In genomic region chr22:20495861-20496681, GRCh38 we compare ENCODE assay signal across 8 cellular contexts. TPM values are rescaled to one million over a fixed set of nuclear protein-coding genes. Genes with fewer than 3 reads are reported as not detected.
DNase-seq lines count a peak whose midpoint lies in the region; ATAC-seq and TF ChIP-seq lines count a peak whose summit lies in the region.

No MANE protein-coding gene starts in this region.

- no peaks in the 10 kb centered on the region for H3K9me2 ChIP-seq in hepatocyte (replicated peaks; ENCODE audit: insufficient read depth)

- H3K27ac ChIP-seq in hepatocyte, result peak overlapping the region; percentile 98
- H3K27ac ChIP-seq in aorta (ENCODE audit: low read depth in 1 of 2, low read length in 2 of 2), result peak overlapping the region; percentile 39 to 90

- DNase-seq in NCI-H187 (lab: John Stamatoyannopoulos, UW) (peak; percentile 73 to 85), T-helper 9 cell (peak; percentile 88), astrocyte of the cerebellum (ENCODE audit: low read depth) (peak; percentile 68), hepatocyte (ENCODE audit: low spot score) (peak; percentile 98), renal cortical epithelial cell (ENCODE audit: low read depth) (peak; percentile 66), aorta (peak; percentile 95 to 97)

- peaks cover 57% of the 10 kb centered on the region for H3K79me2 ChIP-seq in hepatocyte

- TF ChIP-seq CTCF in astrocyte of the cerebellum (IDR thresholded peaks at IDR 0.05; ENCODE audit: low read depth, low read length, missing control alignments) (peak; percentile 89), hepatocyte (IDR thresholded peaks at IDR 0.05; ENCODE audit: poor library complexity) (peak; percentile 88)

- H3K27me3 ChIP-seq in hepatocyte (no peaks in the 10 kb centered on the region), aorta (ENCODE audit: control insufficient read depth in 1 of 2, insufficient read depth in 2 of 2, low read length in 1 of 2) (no peaks in the 10 kb centered on the region)

- H3K4me2 ChIP-seq in hepatocyte, result peak overlapping the region; percentile 100

- H3K4me1 ChIP-seq in hepatocyte (ENCODE audit: insufficient read depth), result peaks cover 11% of the 10 kb centered on the region
- no peaks in the 10 kb centered on the region for H3K4me1 ChIP-seq in aorta (ENCODE audit: control insufficient read depth in 1 of 2, insufficient read depth in 2 of 2, low read length in 2 of 2)

- WGBS in hepatocyte (ENCODE audit: low lambda C conversion rate, missing lambda C conversion rate), result 0% methylated on average over 22 of the region's 54 CpGs
- WGBS in aorta, 2 donors, result 1% methylated on average over 49 to 54 of the region's 54 CpGs

- peak overlapping the region; percentile 60 for H2AFZ ChIP-seq in hepatocyte

- ATAC-seq in GM18498 (IDR thresholded peaks at IDR 0.05; ENCODE audit: unreplicated experiment), result peak; percentile 88
- peak; percentile 75 for ATAC-seq in HG02870 (IDR thresholded peaks at IDR 0.05; ENCODE audit: unreplicated experiment)
- ATAC-seq in aorta (ENCODE audit: low FRiP score), result peak; percentile 98

- H3K36me3 ChIP-seq in hepatocyte (replicated peaks; ENCODE audit: insufficient read depth, low read depth) (no peaks in the 10 kb centered on the region), aorta (ENCODE audit: control insufficient read depth in 1 of 2, insufficient read depth in 2 of 2, low read length in 1 of 2) (no peaks in the 10 kb centered on the region)

- intact Hi-C loops in aorta (cut with DNase I), result loop anchor here (1.0 to 2.0 kb wide), 2 partner anchors 77 to 78 kb away; no protein-coding TSS in a partner anchor

- H3K9me3 ChIP-seq in hepatocyte (ENCODE audit: low read depth) (no peaks in the 10 kb centered on the region), aorta (ENCODE audit: control insufficient read depth, low read length) (no peaks in the 10 kb centered on the region)

- in situ Hi-C loops in astrocyte of the cerebellum (cut with HindIII; ENCODE audit: low sequenced_read_pairs), result no loop called here

- H3K4me3 ChIP-seq in astrocyte of the cerebellum (ENCODE audit: low read depth, low read length), result peak overlapping the region; percentile 68
- peak overlapping the region; percentile 57 for H3K4me3 ChIP-seq in hepatocyte
- H3K4me3 ChIP-seq in aorta (ENCODE audit: low read length in 2 of 2), result peak overlapping the region; percentile 61 to 67

- peaks cover 9% of the 10 kb centered on the region for H4K20me1 ChIP-seq in hepatocyte (ENCODE audit: insufficient read depth, poor library complexity, severe bottlenecking)

RNA-seq across cellular contexts. Expression of gene KLHL22, which starts 0.5 kb away (rescaled TPM):
- total RNA-seq in hepatocyte (32.5 and 38.0 TPM in 2 replicates), renal cortical epithelial cell (18.9 and 25.5 TPM in 2 replicates), aorta (10 to 100 TPM; 19.1 to 29.9 TPM)
- polyA plus RNA-seq in hepatocyte (20.5 and 23.6 TPM in 2 replicates), aorta (10 to 100 TPM in 1 of 2 donors, 1 to 10 TPM in 1; 5.3 to 21.7 TPM)

RNA-seq across cellular contexts. Expression of gene MED15, which starts 11.3 kb away (rescaled TPM):
- 19.7 and 31.5 TPM in 2 replicates for total RNA-seq in hepatocyte
- polyA plus RNA-seq in hepatocyte, result 53.1 and 53.2 TPM in 2 replicates
- 41.5 and 69.2 TPM in 2 replicates for total RNA-seq in renal cortical epithelial cell
- total RNA-seq in aorta, result 100 to 1,000 TPM in 1 of 2 donors, 10 to 100 TPM in 1; 93.7 to 119 TPM
- 100 to 1,000 TPM in 1 of 2 donors, 10 to 100 TPM in 1; 23.5 to 100 TPM for polyA plus RNA-seq in aorta

RNA-seq across cellular contexts. Expression of gene SCARF2, which starts 58.4 kb away (rescaled TPM):
- total RNA-seq in hepatocyte, result 14.6 and 19.3 TPM in 2 replicates
- 35.2 and 39.0 TPM in 2 replicates for polyA plus RNA-seq in hepatocyte
- 3.3 and 9.1 TPM in 2 replicates for total RNA-seq in renal cortical epithelial cell
- 10 to 100 TPM; 34.3 to 35.4 TPM for total RNA-seq in aorta
- 10 to 100 TPM in 1 of 2 donors, 1 to 10 TPM in 1; 8.5 to 21.4 TPM for polyA plus RNA-seq in aorta

Comparison
In these comparisons a context has a peak if more than half of its experiments do, and no peak if none do; other contexts are left out.
1. Peak in every context shown above with its lines: DNase-seq, ATAC-seq, H3K4me3 ChIP-seq and H3K27ac ChIP-seq.